ENCODE assay signal across 10 cellular contexts in the genomic region with DNA sequence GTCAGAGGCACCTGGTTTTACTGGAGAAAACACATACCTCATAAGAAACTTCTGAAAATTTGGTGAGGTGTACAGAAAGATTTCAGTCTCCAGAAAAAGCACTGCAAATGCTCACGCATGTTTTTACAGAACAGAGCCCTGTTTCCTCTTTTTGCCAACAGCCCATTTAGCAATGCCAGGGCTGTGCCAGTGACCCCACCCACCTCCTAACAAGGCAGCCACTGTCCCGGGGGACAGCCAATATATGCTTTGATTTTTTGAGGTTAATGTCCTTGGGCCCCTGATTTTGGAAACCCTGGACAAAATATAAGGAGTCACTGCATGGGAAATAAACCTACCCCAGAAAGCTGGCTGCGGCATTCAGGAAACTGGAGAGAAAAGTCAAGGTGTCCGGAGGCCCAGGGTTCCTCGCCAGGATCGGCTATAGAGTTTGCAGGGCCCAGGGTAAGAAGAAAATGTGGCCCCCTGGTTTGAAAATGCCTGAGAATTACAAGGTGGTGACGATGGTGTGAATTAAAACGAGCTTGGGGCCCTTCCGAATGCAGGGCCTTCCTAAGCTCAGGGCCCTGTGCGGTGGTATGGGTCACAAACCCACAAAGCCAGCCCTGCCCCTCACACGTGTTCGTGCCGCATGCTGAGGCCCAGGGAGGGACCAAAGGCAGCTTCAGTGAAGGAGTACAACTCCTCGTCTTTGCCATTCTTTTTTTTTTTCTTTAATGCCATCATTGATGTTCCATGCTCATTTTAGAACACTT.
A peak's percentile ranks its signal among the peaks of the same experiment; 100 is the strongest.
DNase-seq lines count a peak whose midpoint lies in the region; ATAC-seq and TF ChIP-seq lines count a peak whose summit lies in the region.
"Had no signal": no experiment of that assay in that cellular context is flagged by ENCODE, and none has a peak within 500 bp of the region (broad histone marks: within the 10 kb centered on the region; RNA-seq: fewer than 3 reads in every experiment).

No MANE protein-coding gene starts in this region.

- CTCF ChIA-PET in activated B cell treated with CpG ODN at 0.5 μM for 24 hours (lab: Charles Lee) (interaction anchor here (0.6 kb wide), 1 partner anchor 58 kb away, joined by 3 read pairs; no protein-coding TSS in a partner anchor), OCI-LY7 (lab: Charles Lee; ENCODE audit: unreplicated experiment) (no interaction called here)

- no peaks in the 10 kb centered on the region for H3K9me2 ChIP-seq in OCI-LY7 (ENCODE audit: insufficient read depth, low read length)

- peak overlapping the region; percentile 35 for H3K27ac Mint-ChIP-seq in activated B cell treated with CpG ODN at 0.5 μM for 24 hours
- H3K27ac Mint-ChIP-seq in stimulated activated naive B cell treated with anti-CD40 and anti-IgM and Interleukin-4, amounts not matched to agents 10 μg/mL and 1 μg/mL and 100 μg/mL, for 72 hours = no peak overlapping the region

- H2AFZ ChIP-seq in OCI-LY7 (ENCODE audit: low read length) = no peak overlapping the region

- BruUV-seq in OCI-LY7 (replicated peaks; lab: Mats Ljungman, UMichigan) = no TSS peak

- no peak overlapping the region for H3K4me3 ChIP-seq in HL-60 (replicated peaks; ENCODE audit: insufficient read depth, low read length)
- H3K4me3 ChIP-seq in OCI-LY7 (ENCODE audit: low read depth, low read length, poor library complexity, severe bottlenecking) = no peak overlapping the region
- H3K4me3 ChIP-seq: K562 had no signal

- H3K4me3 Mint-ChIP-seq in activated B cell treated with CpG ODN at 0.5 μM for 24 hours = no peak overlapping the region
- no peak overlapping the region for H3K4me3 Mint-ChIP-seq in stimulated activated naive B cell treated with anti-CD40 and anti-IgM and Interleukin-4, amounts not matched to agents 10 μg/mL and 1 μg/mL and 100 μg/mL, for 72 hours

- DNase-seq in HL-60 (ENCODE audit: low read depth in 1 of 2, low spot score in 1 of 2) (peak in 1 of 2 experiments; percentile 81), activated B cell treated with CpG ODN at 0.5 μM for 24 hours (no peak), OCI-LY7 (ENCODE audit: low spot score) (no peak)
- no peak for DNase-seq in stimulated activated naive B cell treated with anti-CD40 and anti-IgM and Interleukin-4, amounts not matched to agents 10 μg/mL and 1 μg/mL and 100 μg/mL, for 72 hours
- no peak for DNase-seq in stimulated activated CD8-positive, alpha-beta memory T cell treated with anti-CD3 and anti-CD28 coated beads, Interleukin-4, amount 100 ng/mL, for 48 hours
- DNase-seq: foreskin melanocyte had no signal

- peaks cover 9% of the 10 kb centered on the region for H3K27me3 ChIP-seq in HL-60 (ENCODE audit: insufficient read depth, poor library complexity, severe bottlenecking)
- H3K27me3 ChIP-seq in layer of hippocampus (ENCODE audit: control insufficient read depth, insufficient read depth, low read length) = no peaks in the 10 kb centered on the region

- no peak overlapping the region for H3K4me2 ChIP-seq in OCI-LY7 (ENCODE audit: low read length)

- H3K27ac ChIP-seq in HL-60 (replicated peaks) (peak overlapping the region; percentile 66), layer of hippocampus (ENCODE audit: low read depth, low read length) (peak overlapping the region; percentile 81), OCI-LY7 (ENCODE audit: low read depth, low read length, poor library complexity, severe bottlenecking) (no peak overlapping the region)

- H3K79me2 ChIP-seq in OCI-LY7 (ENCODE audit: insufficient read depth, low read depth, low read length) = no peaks in the 10 kb centered on the region

- peaks cover 14% of the 10 kb centered on the region for H3K4me1 ChIP-seq in OCI-LY7 (ENCODE audit: insufficient read depth, low read length, poor library complexity, severe bottlenecking)

- H4K20me1 ChIP-seq in OCI-LY7 (ENCODE audit: insufficient read depth, low read length) = no peaks in the 10 kb centered on the region

- H3K4me1 Mint-ChIP-seq in activated B cell treated with CpG ODN at 0.5 μM for 24 hours = peaks cover 57% of the 10 kb centered on the region
- peaks cover 35 to 66% of the 10 kb centered on the region in 2 donors for H3K4me1 Mint-ChIP-seq in stimulated activated naive B cell treated with anti-CD40 and anti-IgM and Interleukin-4, amounts not matched to agents 10 μg/mL and 1 μg/mL and 100 μg/mL, for 72 hours

- intact Hi-C loops in activated B cell treated with CpG ODN at 0.5 μM for 24 hours (cut with micrococcal nuclease) = no loop called here
- intact Hi-C loops in OCI-LY7 (cut with micrococcal nuclease; ENCODE audit: unreplicated experiment) = no loop called here

- POLR2A ChIA-PET in activated B cell treated with CpG ODN at 0.5 μM for 24 hours (lab: Charles Lee) = interaction anchor here (0.7 to 1.0 kb wide), 3 partner anchors 12 to 25 kb away, joined by 3 to 6 read pairs (median 4); no protein-coding TSS in a partner anchor
- POLR2A ChIA-PET in OCI-LY7 (lab: Charles Lee) = no interaction called here

- no peaks in the 10 kb centered on the region for H3K9me3 Mint-ChIP-seq in activated B cell treated with CpG ODN at 0.5 μM for 24 hours
- no peaks in the 10 kb centered on the region for H3K9me3 Mint-ChIP-seq in stimulated activated naive B cell treated with anti-CD40 and anti-IgM and Interleukin-4, amounts not matched to agents 10 μg/mL and 1 μg/mL and 100 μg/mL, for 72 hours

- H3K36me3 ChIP-seq in OCI-LY7 (ENCODE audit: insufficient read depth, low read length) = no peaks in the 10 kb centered on the region

- ATAC-seq in activated B cell treated with CpG ODN at 0.5 μM for 24 hours (ENCODE audit: low read depth) = no peak
- peak; percentile 35 to 48 for ATAC-seq in stimulated activated naive B cell treated with anti-CD40 and anti-IgM and Interleukin-4, amounts not matched to agents 10 μg/mL and 1 μg/mL and 100 μg/mL, for 72 hours (replicated peaks)
- no peak for ATAC-seq in HG02970 (IDR thresholded peaks at IDR 0.05; ENCODE audit: low FRiP score, unreplicated experiment)
- no peak for ATAC-seq in GM21737 (IDR thresholded peaks at IDR 0.05; ENCODE audit: unreplicated experiment)
- ATAC-seq: K562 had no signal

- H3K9me3 ChIP-seq in OCI-LY7 (ENCODE audit: low read length) = no peaks in the 10 kb centered on the region

- H3K36me3 Mint-ChIP-seq in activated B cell treated with CpG ODN at 0.5 μM for 24 hours (ENCODE audit: low read depth) = no peaks in the 10 kb centered on the region
- H3K36me3 Mint-ChIP-seq in stimulated activated naive B cell treated with anti-CD40 and anti-IgM and Interleukin-4, amounts not matched to agents 10 μg/mL and 1 μg/mL and 100 μg/mL, for 72 hours = no peaks in the 10 kb centered on the region

- TF ChIP-seq CTCF in HL-60 (IDR thresholded peaks at IDR 0.05; ENCODE audit: insufficient read depth, low read length) (no peak), activated B cell treated with CpG ODN at 0.5 μM for 24 hours (IDR thresholded peaks at IDR 0.05) (no peak), OCI-LY7 (conservative IDR thresholded peaks at IDR 0.05; ENCODE audit: low read length) (no peak)

- no peaks in the 10 kb centered on the region for H3K27me3 Mint-ChIP-seq in activated B cell treated with CpG ODN at 0.5 μM for 24 hours
- H3K27me3 Mint-ChIP-seq in stimulated activated naive B cell treated with anti-CD40 and anti-IgM and Interleukin-4, amounts not matched to agents 10 μg/mL and 1 μg/mL and 100 μg/mL, for 72 hours = no peaks in the 10 kb centered on the region

Comparison
In these comparisons a context has a peak if more than half of its experiments do, and no peak if none do; other contexts are left out.
1. ATAC-seq: peak in stimulated activated naive B cell treated with anti-CD40 and anti-IgM and Interleukin-4, amounts not matched to agents 10 μg/mL and 1 μg/mL and 100 μg/mL, for 72 hours (2 of 2); none in activated B cell treated with CpG ODN at 0.5 μM for 24 hours (single experiment), HG02970 (single experiment) and GM21737 (single experiment).